In the genomic region with DNA sequence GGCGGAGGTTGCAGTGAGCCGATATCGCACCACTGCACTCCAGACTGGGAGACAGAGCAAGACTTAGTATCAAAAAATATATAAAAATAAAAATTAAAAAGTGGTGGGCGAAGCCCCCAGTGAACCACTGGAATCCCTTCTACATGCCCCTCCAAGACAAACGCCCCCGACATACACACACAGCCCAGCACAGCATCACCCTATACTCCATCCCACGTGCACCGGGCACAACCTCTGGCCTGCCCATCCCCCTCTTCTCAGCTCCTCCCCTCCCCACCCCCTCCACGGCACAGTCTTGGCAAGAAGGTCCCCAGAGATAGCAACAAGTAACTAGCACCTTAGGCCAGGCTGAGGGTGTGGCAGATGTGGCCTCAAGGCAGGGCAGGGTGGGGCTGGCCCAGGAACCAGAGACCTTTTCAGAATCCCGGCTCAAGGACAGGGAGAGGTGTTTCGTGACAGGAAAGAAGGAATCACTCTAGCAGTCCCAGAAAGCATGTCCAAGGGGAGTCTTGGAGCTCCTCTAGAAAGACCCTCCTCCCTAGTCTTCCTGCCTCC, we compare ENCODE assay signal across 1 cellular context.
TF ChIP-seq lines count a peak whose summit lies in the region.

No MANE protein-coding gene starts in this region.

TF ChIP-seq in HEK293, 187 proteins besides CTCF, POLR2A, EP300 and RAD21 (continued from another document):
- TF ChIP-seq ZFHX2 (tag by site-specific recombination; conservative IDR thresholded peaks at IDR 0.05) (peak; percentile 21; the same call in 1 of the 2 replicates), ZNF785 (tag by site-specific recombination; IDR thresholded peaks at IDR 0.05) (no peak), ZBTB8A (tag by site-specific recombination; IDR thresholded peaks at IDR 0.05) (no peak)
- TF ChIP-seq, protein P1, sequence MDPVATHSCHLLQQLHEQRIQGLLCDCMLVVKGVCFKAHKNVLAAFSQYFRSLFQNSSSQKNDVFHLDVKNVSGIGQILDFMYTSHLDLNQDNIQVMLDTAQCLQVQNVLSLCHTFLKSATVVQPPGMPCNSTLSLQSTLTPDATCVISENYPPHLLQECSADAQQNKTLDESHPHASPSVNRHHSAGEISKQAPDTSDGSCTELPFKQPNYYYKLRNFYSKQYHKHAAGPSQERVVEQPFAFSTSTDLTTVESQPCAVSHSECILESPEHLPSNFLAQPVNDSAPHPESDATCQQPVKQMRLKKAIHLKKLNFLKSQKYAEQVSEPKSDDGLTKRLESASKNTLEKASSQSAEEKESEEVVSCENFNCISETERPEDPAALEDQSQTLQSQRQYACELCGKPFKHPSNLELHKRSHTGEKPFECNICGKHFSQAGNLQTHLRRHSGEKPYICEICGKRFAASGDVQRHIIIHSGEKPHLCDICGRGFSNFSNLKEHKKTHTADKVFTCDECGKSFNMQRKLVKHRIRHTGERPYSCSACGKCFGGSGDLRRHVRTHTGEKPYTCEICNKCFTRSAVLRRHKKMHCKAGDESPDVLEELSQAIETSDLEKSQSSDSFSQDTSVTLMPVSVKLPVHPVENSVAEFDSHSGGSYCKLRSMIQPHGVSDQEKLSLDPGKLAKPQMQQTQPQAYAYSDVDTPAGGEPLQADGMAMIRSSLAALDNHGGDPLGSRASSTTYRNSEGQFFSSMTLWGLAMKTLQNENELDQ (tag by site-specific recombination; IDR thresholded peaks at IDR 0.05; ENCODE audit: low read depth): no peak
